Comparison of ENCODE assay signal across 1 cellular context in the genomic region with DNA sequence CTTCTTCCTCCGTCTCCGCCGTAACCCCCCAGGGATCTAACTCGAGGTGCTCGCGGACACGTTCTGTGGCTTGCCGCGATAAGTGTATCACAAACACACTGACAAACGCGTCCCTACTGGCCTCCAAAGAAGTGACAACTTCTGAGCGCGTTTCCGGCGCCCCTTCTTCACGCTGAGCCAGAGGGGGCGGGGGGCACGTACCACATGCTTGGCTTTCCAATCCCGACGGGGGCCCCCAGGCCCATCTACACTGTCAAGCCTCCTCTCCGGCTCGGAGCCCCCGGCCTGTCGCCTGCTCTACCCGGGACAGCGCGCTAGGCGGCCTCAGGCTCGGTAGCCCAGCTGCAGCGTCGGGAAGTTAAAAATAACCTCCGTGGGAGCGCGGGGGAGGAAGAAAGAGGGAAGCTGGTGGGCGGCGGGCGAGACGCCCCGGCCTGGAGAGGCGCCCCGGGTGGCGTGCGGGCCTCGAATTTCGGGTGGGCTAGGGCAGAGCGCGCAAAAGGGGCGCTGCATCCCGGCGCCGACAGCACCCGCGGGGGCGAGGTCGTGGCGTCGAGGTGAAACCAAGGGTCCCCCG.
A peak's percentile ranks its signal among the peaks of the same experiment; 100 is the strongest.
TF ChIP-seq lines count a peak whose summit lies in the region.

No MANE protein-coding gene starts in this region.

TF ChIP-seq in GM12878, 131 proteins besides CTCF, POLR2A, EP300 and RAD21 (continued from another document):
- TF ChIP-seq E4F1 (IDR thresholded peaks at IDR 0.05; ENCODE audit: borderline replicate concordance, partially characterized antibody) (no peak), MEF2B (IDR thresholded peaks at IDR 0.05; ENCODE audit: partially characterized antibody, poor library complexity, severe bottlenecking) (peak; percentile 76), SIN3A (IDR thresholded peaks at IDR 0.05; ENCODE audit: low read depth, low read length) (peak; percentile 49; the same call in 1 of the 2 replicates), DPF2 (IDR thresholded peaks at IDR 0.05) (peak; percentile 71), SMARCA5 (IDR thresholded peaks at IDR 0.05) (no peak), CBFB (IDR thresholded peaks at IDR 0.05; ENCODE audit: low read depth) (no peak), PBX3 (IDR thresholded peaks at IDR 0.05; ENCODE audit: insufficient replicate concordance, low read depth, low read length) (no peak), CBX3 (IDR thresholded peaks at IDR 0.05; ENCODE audit: borderline replicate concordance, low read depth) (no peak), MEF2A (IDR thresholded peaks at IDR 0.05; ENCODE audit: insufficient read depth, low read depth, low read length) (0 out of 2 replicates have a peak, but pooled peaks have one; percentile 40), IKZF1 (conservative IDR thresholded peaks at IDR 0.05) (peak; percentile 75), SPI1 (IDR thresholded peaks at IDR 0.05; ENCODE audit: borderline replicate concordance, insufficient read depth, low read depth, low read length) (no peak), HDGF (IDR thresholded peaks at IDR 0.05) (0 out of 2 replicates have a peak, but pooled peaks have one; percentile 38), SIX5 (IDR thresholded peaks at IDR 0.05; ENCODE audit: low read depth, low read length, severe bottlenecking) (no peak), KLF5 (IDR thresholded peaks at IDR 0.05; ENCODE audit: partially characterized antibody) (no peak), CHD1 (IDR thresholded peaks at IDR 0.05; ENCODE audit: low read depth, low read length) (no peak), IKZF2 (IDR thresholded peaks at IDR 0.05) (0 out of 4 replicates have a peak, but pooled peaks of 1 of the 2 experiments have one; percentile 16), NR2F1 (conservative IDR thresholded peaks at IDR 0.05) (0 out of 2 replicates have a peak, but pooled peaks have one; percentile 52), PRDM15 (CRISPR knock-in tag; IDR thresholded peaks at IDR 0.05) (no peak), MYC (IDR thresholded peaks at IDR 0.05; ENCODE audit: insufficient read depth, insufficient read length, insufficient replicate concordance, low read length, severe bottlenecking) (no peak), LARP7 (IDR thresholded peaks at IDR 0.05) (no peak)
- TF ChIP-seq, protein P1, sequence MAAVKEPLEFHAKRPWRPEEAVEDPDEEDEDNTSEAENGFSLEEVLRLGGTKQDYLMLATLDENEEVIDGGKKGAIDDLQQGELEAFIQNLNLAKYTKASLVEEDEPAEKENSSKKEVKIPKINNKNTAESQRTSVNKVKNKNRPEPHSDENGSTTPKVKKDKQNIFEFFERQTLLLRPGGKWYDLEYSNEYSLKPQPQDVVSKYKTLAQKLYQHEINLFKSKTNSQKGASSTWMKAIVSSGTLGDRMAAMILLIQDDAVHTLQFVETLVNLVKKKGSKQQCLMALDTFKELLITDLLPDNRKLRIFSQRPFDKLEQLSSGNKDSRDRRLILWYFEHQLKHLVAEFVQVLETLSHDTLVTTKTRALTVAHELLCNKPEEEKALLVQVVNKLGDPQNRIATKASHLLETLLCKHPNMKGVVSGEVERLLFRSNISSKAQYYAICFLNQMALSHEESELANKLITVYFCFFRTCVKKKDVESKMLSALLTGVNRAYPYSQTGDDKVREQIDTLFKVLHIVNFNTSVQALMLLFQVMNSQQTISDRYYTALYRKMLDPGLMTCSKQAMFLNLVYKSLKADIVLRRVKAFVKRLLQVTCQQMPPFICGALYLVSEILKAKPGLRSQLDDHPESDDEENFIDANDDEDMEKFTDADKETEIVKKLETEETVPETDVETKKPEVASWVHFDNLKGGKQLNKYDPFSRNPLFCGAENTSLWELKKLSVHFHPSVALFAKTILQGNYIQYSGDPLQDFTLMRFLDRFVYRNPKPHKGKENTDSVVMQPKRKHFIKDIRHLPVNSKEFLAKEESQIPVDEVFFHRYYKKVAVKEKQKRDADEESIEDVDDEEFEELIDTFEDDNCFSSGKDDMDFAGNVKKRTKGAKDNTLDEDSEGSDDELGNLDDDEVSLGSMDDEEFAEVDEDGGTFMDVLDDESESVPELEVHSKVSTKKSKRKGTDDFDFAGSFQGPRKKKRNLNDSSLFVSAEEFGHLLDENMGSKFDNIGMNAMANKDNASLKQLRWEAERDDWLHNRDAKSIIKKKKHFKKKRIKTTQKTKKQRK (IDR thresholded peaks at IDR 0.05; ENCODE audit: low read depth, low read length) = no peak
- TF ChIP-seq, protein P2, sequence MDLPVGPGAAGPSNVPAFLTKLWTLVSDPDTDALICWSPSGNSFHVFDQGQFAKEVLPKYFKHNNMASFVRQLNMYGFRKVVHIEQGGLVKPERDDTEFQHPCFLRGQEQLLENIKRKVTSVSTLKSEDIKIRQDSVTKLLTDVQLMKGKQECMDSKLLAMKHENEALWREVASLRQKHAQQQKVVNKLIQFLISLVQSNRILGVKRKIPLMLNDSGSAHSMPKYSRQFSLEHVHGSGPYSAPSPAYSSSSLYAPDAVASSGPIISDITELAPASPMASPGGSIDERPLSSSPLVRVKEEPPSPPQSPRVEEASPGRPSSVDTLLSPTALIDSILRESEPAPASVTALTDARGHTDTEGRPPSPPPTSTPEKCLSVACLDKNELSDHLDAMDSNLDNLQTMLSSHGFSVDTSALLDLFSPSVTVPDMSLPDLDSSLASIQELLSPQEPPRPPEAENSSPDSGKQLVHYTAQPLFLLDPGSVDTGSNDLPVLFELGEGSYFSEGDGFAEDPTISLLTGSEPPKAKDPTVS (IDR thresholded peaks at IDR 0.05; ENCODE audit: low read depth, low read length) = no peak
